ENCODE assay signal across 8 cellular contexts in genomic region chr6:37083243-37084138, GRCh38.
A peak's percentile ranks its signal among the peaks of the same experiment; 100 is the strongest.
DNase-seq lines count a peak whose midpoint lies in the region; ATAC-seq and TF ChIP-seq lines count a peak whose summit lies in the region.

No MANE protein-coding gene starts in this region.

- TF ChIP-seq POLR2A in lower leg skin (IDR thresholded peaks at IDR 0.05) (no peak), uterus (IDR thresholded peaks at IDR 0.05) (peak in 1 of 2 donors; percentile 15)

- H3K4me3 ChIP-seq in lower leg skin (ENCODE audit: low read depth, poor library complexity, severe bottlenecking): no peak overlapping the region
- no peak overlapping the region for H3K4me3 ChIP-seq in uterus
- H3K4me3 ChIP-seq in H7 (ENCODE audit: insufficient read depth, low read depth, low read length): no peak overlapping the region

- ATAC-seq in GM18858 (IDR thresholded peaks at IDR 0.05; ENCODE audit: unreplicated experiment): no peak

- H3K4me3 Mint-ChIP-seq in MCF 10A (ENCODE audit: unreplicated experiment): no peak overlapping the region

- H3K27ac ChIP-seq in uterus: peak overlapping the region; percentile 68 to 69

- H3K36me3 Mint-ChIP-seq in MCF 10A (ENCODE audit: insufficient read depth, unreplicated experiment): no peaks in the 10 kb centered on the region

- TF ChIP-seq CTCF in MCF 10A (IDR thresholded peaks at IDR 0.05; ENCODE audit: unreplicated experiment): no peak
- TF ChIP-seq CTCF in lower leg skin (IDR thresholded peaks at IDR 0.05): peak in 1 of 3 donors; percentile 93
- TF ChIP-seq CTCF in uterus (IDR thresholded peaks at IDR 0.05): no peak

- H3K36me3 ChIP-seq in uterus: no peaks in the 10 kb centered on the region
- H3K36me3 ChIP-seq in H7 (replicated peaks; ENCODE audit: control insufficient read depth, insufficient read depth, low read length): no peaks in the 10 kb centered on the region

- no peaks in the 10 kb centered on the region for H3K9me3 ChIP-seq in uterus

- H3K4me1 ChIP-seq in uterus: peaks cover 0 to 13% of the 10 kb centered on the region in 2 donors

- DNase-seq in NCI-H748 (lab: John Stamatoyannopoulos, UW; ENCODE audit: unreplicated experiment) (peak; percentile 58), NCI-H748 treated with DMSO at 0.1 percent for 48 hours (lab: John Stamatoyannopoulos, UW) (no peak), MCF 10A (ENCODE audit: unreplicated experiment) (peak; percentile 84), lower leg skin (ENCODE audit: low spot score in 2 of 2) (peak; percentile 66 to 91), uterus (peak; percentile 94 to 96), H7 (no peak)
- no peak for DNase-seq in activated CD8-positive, alpha-beta memory T cell treated with anti-CD3 and anti-CD28 coated beads for 24 hours

- H3K27me3 ChIP-seq in uterus (no peaks in the 10 kb centered on the region), H7 (ENCODE audit: control insufficient read depth, insufficient read depth, low read length) (no peaks in the 10 kb centered on the region)

- CTCF ChIA-PET in MCF 10A (lab: Yijun Ruan, JAX): interaction anchor here (0.6 to 1.9 kb wide), 9 partner anchors 10 to 125 kb away, joined by 3 to 12 read pairs (median 5); no protein-coding TSS in a partner anchor

- peaks cover 16% of the 10 kb centered on the region for H3K4me1 Mint-ChIP-seq in MCF 10A (ENCODE audit: insufficient read depth, unreplicated experiment)

- intact Hi-C loops in MCF 10A (cut with micrococcal nuclease): no loop called here
- intact Hi-C loops in lower leg skin (cut with DNase I; ENCODE audit: low total_unique reads): no loop called here
- intact Hi-C loops in uterus (cut with DNase I; ENCODE audit: low total_unique reads): no loop called here

- WGBS in lower leg skin, 2 donors: 47 to 58% methylated on average over 14 of the region's 14 CpGs

- POLR2A ChIA-PET in MCF 10A (lab: Yijun Ruan, JAX): interaction anchor here (0.7 to 2.4 kb wide), 11 partner anchors 12 to 208 kb away, joined by 3 to 17 read pairs (median 4); partner anchors contain the start of gene PIM1

- no peaks in the 10 kb centered on the region for H3K27me3 Mint-ChIP-seq in MCF 10A (ENCODE audit: insufficient read depth, unreplicated experiment)

- H3K9me3 Mint-ChIP-seq in MCF 10A (ENCODE audit: unreplicated experiment): peaks cover 5% of the 10 kb centered on the region

- BruUV-seq in MCF 10A (replicated peaks; lab: Mats Ljungman, UMichigan): no TSS peak

- H3K27ac Mint-ChIP-seq in MCF 10A (ENCODE audit: low read depth, unreplicated experiment): no peak overlapping the region

Comparison
In these comparisons a context has a peak if more than half of its experiments do, and no peak if none do; other contexts are left out.
1. DNase-seq: peak in NCI-H748 (single experiment), MCF 10A (single experiment), lower leg skin (2 of 2) and uterus (2 of 2); none in NCI-H748 treated with DMSO at 0.1 percent for 48 hours (single experiment), H7 (single experiment) and activated CD8-positive, alpha-beta memory T cell treated with anti-CD3 and anti-CD28 coated beads for 24 hours (single experiment).